In genomic region chr12:100371146-100371545, GRCh38 we compare ENCODE assay signal across 1 cellular context.
A peak's percentile ranks its signal among the peaks of the same experiment; 100 is the strongest.
TF ChIP-seq lines count a peak whose summit lies in the region.

No MANE protein-coding gene starts in this region.

TF ChIP-seq in HepG2, 621 proteins besides CTCF, POLR2A, EP300 and RAD21:
- TF ChIP-seq THRA (CRISPR knock-in tag; IDR thresholded peaks at IDR 0.05; ENCODE audit: borderline replicate concordance), result 0 out of 2 replicates have a peak, but pooled peaks have one; percentile 12
- TF ChIP-seq MIXL1 (CRISPR knock-in tag; IDR thresholded peaks at IDR 0.05), result no peak
- 0 out of 2 replicates have a peak, but pooled peaks have one; percentile 25 for TF ChIP-seq MAFF (IDR thresholded peaks at IDR 0.05; ENCODE audit: low read depth, low read length)
- no peak for TF ChIP-seq ZNF232 (CRISPR knock-in tag; IDR thresholded peaks at IDR 0.05; ENCODE audit: borderline replicate concordance)
- no peak for TF ChIP-seq E2F5 (CRISPR knock-in tag; conservative IDR thresholded peaks at IDR 0.05)
- TF ChIP-seq, protein P1, sequence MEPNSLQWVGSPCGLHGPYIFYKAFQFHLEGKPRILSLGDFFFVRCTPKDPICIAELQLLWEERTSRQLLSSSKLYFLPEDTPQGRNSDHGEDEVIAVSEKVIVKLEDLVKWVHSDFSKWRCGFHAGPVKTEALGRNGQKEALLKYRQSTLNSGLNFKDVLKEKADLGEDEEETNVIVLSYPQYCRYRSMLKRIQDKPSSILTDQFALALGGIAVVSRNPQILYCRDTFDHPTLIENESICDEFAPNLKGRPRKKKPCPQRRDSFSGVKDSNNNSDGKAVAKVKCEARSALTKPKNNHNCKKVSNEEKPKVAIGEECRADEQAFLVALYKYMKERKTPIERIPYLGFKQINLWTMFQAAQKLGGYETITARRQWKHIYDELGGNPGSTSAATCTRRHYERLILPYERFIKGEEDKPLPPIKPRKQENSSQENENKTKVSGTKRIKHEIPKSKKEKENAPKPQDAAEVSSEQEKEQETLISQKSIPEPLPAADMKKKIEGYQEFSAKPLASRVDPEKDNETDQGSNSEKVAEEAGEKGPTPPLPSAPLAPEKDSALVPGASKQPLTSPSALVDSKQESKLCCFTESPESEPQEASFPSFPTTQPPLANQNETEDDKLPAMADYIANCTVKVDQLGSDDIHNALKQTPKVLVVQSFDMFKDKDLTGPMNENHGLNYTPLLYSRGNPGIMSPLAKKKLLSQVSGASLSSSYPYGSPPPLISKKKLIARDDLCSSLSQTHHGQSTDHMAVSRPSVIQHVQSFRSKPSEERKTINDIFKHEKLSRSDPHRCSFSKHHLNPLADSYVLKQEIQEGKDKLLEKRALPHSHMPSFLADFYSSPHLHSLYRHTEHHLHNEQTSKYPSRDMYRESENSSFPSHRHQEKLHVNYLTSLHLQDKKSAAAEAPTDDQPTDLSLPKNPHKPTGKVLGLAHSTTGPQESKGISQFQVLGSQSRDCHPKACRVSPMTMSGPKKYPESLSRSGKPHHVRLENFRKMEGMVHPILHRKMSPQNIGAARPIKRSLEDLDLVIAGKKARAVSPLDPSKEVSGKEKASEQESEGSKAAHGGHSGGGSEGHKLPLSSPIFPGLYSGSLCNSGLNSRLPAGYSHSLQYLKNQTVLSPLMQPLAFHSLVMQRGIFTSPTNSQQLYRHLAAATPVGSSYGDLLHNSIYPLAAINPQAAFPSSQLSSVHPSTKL (CRISPR knock-in tag; IDR thresholded peaks at IDR 0.05), result peak; percentile 42; the same call in 1 of the 2 replicates
- no peak for TF ChIP-seq ZNF225 (CRISPR knock-in tag; IDR thresholded peaks at IDR 0.05)
- no peak for TF ChIP-seq ZNF878 (CRISPR knock-in tag; IDR thresholded peaks at IDR 0.05)
- TF ChIP-seq MAFK (conservative IDR thresholded peaks at IDR 0.05 in 1 of 2, IDR thresholded peaks at IDR 0.05 in 1 of 2; ENCODE audit: low read length in 2 of 2), result peak; percentile 37 to 47; a peak in 1 of 4 replicates
- TF ChIP-seq REPIN1 (CRISPR knock-in tag; IDR thresholded peaks at IDR 0.05; ENCODE audit: borderline replicate concordance, low read depth), result no peak
- TF ChIP-seq SP5 (CRISPR knock-in tag; IDR thresholded peaks at IDR 0.05; ENCODE audit: borderline replicate concordance, low read depth), result no peak
- no peak for TF ChIP-seq RELA (CRISPR knock-in tag; IDR thresholded peaks at IDR 0.05)
- peak; percentile 52 for TF ChIP-seq TEAD3 (CRISPR knock-in tag; optimal IDR thresholded peaks at IDR 0.05; ENCODE audit: borderline replicate concordance)
